In the genomic region with DNA sequence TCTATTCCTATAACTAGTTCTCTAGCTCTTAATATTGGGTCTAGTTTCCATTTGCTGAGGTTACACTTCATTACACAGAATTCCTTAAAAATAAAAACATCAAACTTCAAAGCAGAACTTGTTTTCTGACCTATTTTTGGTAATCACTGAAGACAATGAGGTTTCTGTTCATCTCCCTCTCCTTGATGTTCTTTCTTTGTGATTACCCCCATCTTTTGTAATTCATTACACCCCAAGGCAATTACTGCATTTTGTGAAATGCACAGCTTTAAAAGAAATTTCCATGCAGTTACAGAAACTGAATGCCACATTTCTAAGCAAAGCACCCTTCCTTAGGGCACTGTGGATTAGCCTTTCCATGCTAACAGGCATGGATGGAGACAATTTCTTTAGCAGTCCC, we compare ENCODE assay signal across 21 cellular contexts.
DNase-seq lines count a peak whose midpoint lies in the region; FAIRE-seq and TF ChIP-seq lines count a peak whose summit lies in the region.
"Had no signal": no experiment of that assay in that cellular context is flagged by ENCODE, and none has a peak within 500 bp of the region (broad histone marks: within the 10 kb centered on the region; RNA-seq: fewer than 3 reads in every experiment).

No MANE protein-coding gene starts in this region.

- H3K4me3 ChIP-seq in HUES64 (ENCODE audit: low read length) (no peak overlapping the region), astrocyte (ENCODE audit: insufficient read depth, low read depth, low read length) (no peak overlapping the region)
- H3K4me3 ChIP-seq: BLaER1 had no signal

- DNase-seq in COLO829 (ENCODE audit: low spot score) (peak; percentile 72), astrocyte (ENCODE audit: low read depth) (no peak), MCF 10A (ENCODE audit: unreplicated experiment) (no peak), NCI-H146 (lab: John Stamatoyannopoulos, UW) (no peak), substantia nigra (lab: John Stamatoyannopoulos, UW) (no peak)
- DNase-seq: Calu3; CD4-positive, CD25-positive, alpha-beta regulatory T cell; CD8-positive, alpha-beta T cell; DMS53; DMS79 treated with DMSO at 0.1 percent for 48 hours; GOT3; HCEC 1CT had no signal

- H3K9me3 ChIP-seq in HUES64 (ENCODE audit: insufficient read depth, low read depth, low read length) (peaks cover 13% of the 10 kb centered on the region), astrocyte (ENCODE audit: insufficient read depth, low read depth, low read length) (peaks cover 2% of the 10 kb centered on the region)

- H3K4me1 Mint-ChIP-seq in astrocyte (ENCODE audit: low read depth, unreplicated experiment) (no peaks in the 10 kb centered on the region), MCF 10A (ENCODE audit: insufficient read depth, unreplicated experiment) (no peaks in the 10 kb centered on the region)
- H3K4me1 Mint-ChIP-seq: B cell; CD4-positive, CD25-positive, alpha-beta regulatory T cell had no signal

- intact Hi-C loops in MCF 10A (cut with micrococcal nuclease) = no loop called here

- TF ChIP-seq CTCF in astrocyte (IDR thresholded peaks at IDR 0.05; ENCODE audit: insufficient read depth, low read depth, low read length) (no peak), MCF 10A (IDR thresholded peaks at IDR 0.05; ENCODE audit: unreplicated experiment) (no peak)

- BruUV-seq in MCF 10A (replicated peaks; lab: Mats Ljungman, UMichigan) = no TSS peak

- peak; percentile 9 for FAIRE-seq in astrocyte (lab: Jason Lieb, UNC)
- FAIRE-seq: A204.1, G401.6, GM12892, H54 had no signal

- H3K27ac Mint-ChIP-seq in astrocyte (ENCODE audit: unreplicated experiment) (no peak overlapping the region), MCF 10A (ENCODE audit: low read depth, unreplicated experiment) (no peak overlapping the region)
- H3K27ac Mint-ChIP-seq: B cell; CD4-positive, CD25-positive, alpha-beta regulatory T cell; CD8-positive, alpha-beta T cell had no signal

- peaks cover 5% of the 10 kb centered on the region for H3K9me3 Mint-ChIP-seq in astrocyte (ENCODE audit: unreplicated experiment)
- H3K9me3 Mint-ChIP-seq in MCF 10A (ENCODE audit: unreplicated experiment) = no peaks in the 10 kb centered on the region
- H3K9me3 Mint-ChIP-seq: CD8-positive, alpha-beta T cell had no signal

- H2AFZ ChIP-seq in astrocyte (ENCODE audit: low read depth, low read length) = no peak overlapping the region

- H3K4me1 ChIP-seq in HUES64 (ENCODE audit: insufficient read depth, low read length) = peaks cover 30% of the 10 kb centered on the region
- H3K4me1 ChIP-seq in astrocyte (ENCODE audit: insufficient read depth, low read length) = no peaks in the 10 kb centered on the region

- H3K9ac ChIP-seq in HUES64 (ENCODE audit: low read depth, low read length) (no peak overlapping the region), astrocyte (ENCODE audit: low read length) (no peak overlapping the region)
- H3K9ac ChIP-seq: BLaER1 had no signal

- H3K4me2 ChIP-seq in astrocyte (ENCODE audit: low read length) = no peak overlapping the region
- H3K4me2 ChIP-seq: BLaER1 had no signal

- H3K36me3 ChIP-seq in HUES64 (ENCODE audit: insufficient read depth, low read length) (no peaks in the 10 kb centered on the region), astrocyte (ENCODE audit: insufficient read depth, low read length) (no peaks in the 10 kb centered on the region)
- H3K36me3 ChIP-seq: BLaER1 had no signal

- no peaks in the 10 kb centered on the region for H4K20me1 ChIP-seq in astrocyte (ENCODE audit: insufficient read depth, low read length)
- H4K20me1 ChIP-seq: BLaER1 had no signal

- H3K4me3 Mint-ChIP-seq in astrocyte (ENCODE audit: unreplicated experiment) (no peak overlapping the region), MCF 10A (ENCODE audit: unreplicated experiment) (no peak overlapping the region)
- H3K4me3 Mint-ChIP-seq: B cell; CD4-positive, CD25-positive, alpha-beta regulatory T cell; CD8-positive, alpha-beta T cell had no signal

- CTCF ChIA-PET in MCF 10A (lab: Yijun Ruan, JAX) = no interaction called here

- no peaks in the 10 kb centered on the region for H3K36me3 Mint-ChIP-seq in astrocyte (ENCODE audit: low read depth, unreplicated experiment)
- H3K36me3 Mint-ChIP-seq in MCF 10A (ENCODE audit: insufficient read depth, unreplicated experiment) = no peaks in the 10 kb centered on the region
- H3K36me3 Mint-ChIP-seq: CD4-positive, CD25-positive, alpha-beta regulatory T cell; CD8-positive, alpha-beta T cell had no signal

- H3K27me3 Mint-ChIP-seq in astrocyte (ENCODE audit: low read depth, unreplicated experiment) (no peaks in the 10 kb centered on the region), MCF 10A (ENCODE audit: insufficient read depth, unreplicated experiment) (no peaks in the 10 kb centered on the region)
- H3K27me3 Mint-ChIP-seq: B cell; CD4-positive, CD25-positive, alpha-beta regulatory T cell had no signal

- peak overlapping the region; percentile 13; the same call in 1 of the 2 replicates for H3K27ac ChIP-seq in HUES64 (ENCODE audit: low read depth, low read length)
- H3K27ac ChIP-seq in astrocyte (ENCODE audit: low read depth, low read length) = no peak overlapping the region
- H3K27ac ChIP-seq in substantia nigra (ENCODE audit: low read depth, low read length, poor library complexity, severe bottlenecking) = no peak overlapping the region
- H3K27ac ChIP-seq: 22Rv1, BLaER1, C4-2B had no signal

- H3K27me3 ChIP-seq in HUES64 (ENCODE audit: insufficient read depth, low read length) (no peaks in the 10 kb centered on the region), astrocyte (ENCODE audit: insufficient read depth, low read length) (no peaks in the 10 kb centered on the region)
- H3K27me3 ChIP-seq: BLaER1 had no signal

- POLR2A ChIA-PET in MCF 10A (lab: Yijun Ruan, JAX) = no interaction called here

- H3K79me2 ChIP-seq in astrocyte (ENCODE audit: insufficient read depth, low read length) = no peaks in the 10 kb centered on the region
